ENCODE assay signal across 16 cellular contexts in genomic region chr17:80738406-80738805, GRCh38.
DNase-seq lines count a peak whose midpoint lies in the region; ATAC-seq and TF ChIP-seq lines count a peak whose summit lies in the region.
"Had no signal": no experiment of that assay in that cellular context is flagged by ENCODE, and none has a peak within 500 bp of the region (broad histone marks: within the 10 kb centered on the region; RNA-seq: fewer than 3 reads in every experiment).

No MANE protein-coding gene starts in this region.

- no peak for ATAC-seq in activated T-cell treated with anti-CD3 and anti-CD28 coated beads, Interleukin-2, amount 50 U/mL, for 72 hours (replicated peaks in 1 of 2)
- ATAC-seq in activated naive CD8-positive, alpha-beta T cell treated with anti-CD3 and anti-CD28 coated beads, Interleukin-2, amount 10 ng/mL, durations not matched to agents 7 days and 5 days (ENCODE audit: low read depth), result no peak
- peak; percentile 46 to 50 for ATAC-seq in stimulated activated naive B cell treated with anti-CD40 and anti-IgM and Interleukin-4, amounts not matched to agents 10 μg/mL and 1 μg/mL and 100 μg/mL, for 72 hours (replicated peaks)
- no peak for ATAC-seq in effector memory CD8-positive, alpha-beta T cell (replicated peaks)
- ATAC-seq: Right ventricle myocardium inferior had no signal

- peaks cover 8 to 36% of the 10 kb centered on the region in 2 donors for H3K36me3 Mint-ChIP-seq in activated T-cell treated with anti-CD3 and anti-CD28 coated beads, Interleukin-2, amount 50 U/mL, for 72 hours (ENCODE audit: insufficient read depth in 2 of 2)
- H3K36me3 Mint-ChIP-seq in activated naive CD8-positive, alpha-beta T cell treated with anti-CD3 and anti-CD28 coated beads, Interleukin-2, amount 10 ng/mL, durations not matched to agents 7 days and 5 days, result peaks cover 41% of the 10 kb centered on the region
- H3K36me3 Mint-ChIP-seq in stimulated activated naive B cell treated with anti-CD40 and anti-IgM and Interleukin-4, amounts not matched to agents 10 μg/mL and 1 μg/mL and 100 μg/mL, for 72 hours, result peaks cover 47 to 55% of the 10 kb centered on the region in 2 donors
- peaks cover 14% of the 10 kb centered on the region for H3K36me3 Mint-ChIP-seq in effector memory CD8-positive, alpha-beta T cell (ENCODE audit: insufficient read depth)

- H3K4me1 Mint-ChIP-seq in activated T-cell treated with anti-CD3 and anti-CD28 coated beads, Interleukin-2, amount 50 U/mL, for 72 hours (ENCODE audit: low read depth), result peaks cover 63% of the 10 kb centered on the region
- H3K4me1 Mint-ChIP-seq in activated naive CD8-positive, alpha-beta T cell treated with anti-CD3 and anti-CD28 coated beads, Interleukin-2, amount 10 ng/mL, durations not matched to agents 7 days and 5 days, result peaks cover 50% of the 10 kb centered on the region
- H3K4me1 Mint-ChIP-seq in stimulated activated naive B cell treated with anti-CD40 and anti-IgM and Interleukin-4, amounts not matched to agents 10 μg/mL and 1 μg/mL and 100 μg/mL, for 72 hours, result peaks cover 33 to 65% of the 10 kb centered on the region in 2 donors
- peaks cover 21 to 27% of the 10 kb centered on the region in 2 donors for H3K4me1 Mint-ChIP-seq in effector memory CD8-positive, alpha-beta T cell (ENCODE audit: low read depth in 2 of 2)
- H3K4me1 Mint-ChIP-seq: mesothelial cell of epicardium had no signal

- POLR2A ChIA-PET in activated naive CD8-positive, alpha-beta T cell treated with anti-CD3 and anti-CD28 coated beads, Interleukin-2, amount 10 ng/mL, durations not matched to agents 7 days and 5 days (lab: Charles Lee), result interaction anchor here (1.0 kb wide), 1 partner anchor 43 kb away, joined by 3 read pairs; no protein-coding TSS in a partner anchor

- H3K27me3 Mint-ChIP-seq in activated T-cell treated with anti-CD3 and anti-CD28 coated beads, Interleukin-2, amount 50 U/mL, for 72 hours (ENCODE audit: low read depth), result no peaks in the 10 kb centered on the region
- H3K27me3 Mint-ChIP-seq in activated naive CD8-positive, alpha-beta T cell treated with anti-CD3 and anti-CD28 coated beads, Interleukin-2, amount 10 ng/mL, durations not matched to agents 7 days and 5 days, result no peaks in the 10 kb centered on the region
- H3K27me3 Mint-ChIP-seq in stimulated activated naive B cell treated with anti-CD40 and anti-IgM and Interleukin-4, amounts not matched to agents 10 μg/mL and 1 μg/mL and 100 μg/mL, for 72 hours, result no peaks in the 10 kb centered on the region
- no peaks in the 10 kb centered on the region for H3K27me3 Mint-ChIP-seq in effector memory CD8-positive, alpha-beta T cell

- H3K27ac Mint-ChIP-seq in activated T-cell treated with anti-CD3 and anti-CD28 coated beads, Interleukin-2, amount 50 U/mL, for 72 hours, result no peak overlapping the region
- H3K27ac Mint-ChIP-seq in activated naive CD8-positive, alpha-beta T cell treated with anti-CD3 and anti-CD28 coated beads, Interleukin-2, amount 10 ng/mL, durations not matched to agents 7 days and 5 days, result peak overlapping the region; percentile 63
- H3K27ac Mint-ChIP-seq in stimulated activated naive B cell treated with anti-CD40 and anti-IgM and Interleukin-4, amounts not matched to agents 10 μg/mL and 1 μg/mL and 100 μg/mL, for 72 hours, result peak overlapping the region; percentile 88
- H3K27ac Mint-ChIP-seq in effector memory CD8-positive, alpha-beta T cell, result peak overlapping the region in 1 of 2 donors; percentile 90
- H3K27ac Mint-ChIP-seq: mesothelial cell of epicardium had no signal

- peak overlapping the region; percentile 4 to 47 for H3K4me3 Mint-ChIP-seq in activated T-cell treated with anti-CD3 and anti-CD28 coated beads, Interleukin-2, amount 50 U/mL, for 72 hours
- H3K4me3 Mint-ChIP-seq in activated naive CD8-positive, alpha-beta T cell treated with anti-CD3 and anti-CD28 coated beads, Interleukin-2, amount 10 ng/mL, durations not matched to agents 7 days and 5 days, result peak overlapping the region; percentile 41
- peak overlapping the region; percentile 32 to 70 for H3K4me3 Mint-ChIP-seq in stimulated activated naive B cell treated with anti-CD40 and anti-IgM and Interleukin-4, amounts not matched to agents 10 μg/mL and 1 μg/mL and 100 μg/mL, for 72 hours
- H3K4me3 Mint-ChIP-seq in effector memory CD8-positive, alpha-beta T cell, result no peak overlapping the region
- H3K4me3 Mint-ChIP-seq: mesothelial cell of epicardium had no signal

- H3K4me3 ChIP-seq in NB4 (ENCODE audit: low read depth, low read length) (peak overlapping the region; percentile 35), foreskin fibroblast (ENCODE audit: low read depth in 1 of 2, low read length in 2 of 2) (no peak overlapping the region)
- H3K4me3 ChIP-seq: esophagus muscularis mucosa, prostate gland had no signal

- TF ChIP-seq CTCF in NB4 (IDR thresholded peaks at IDR 0.05; ENCODE audit: low read depth, low read length) (no peak), foreskin fibroblast (IDR thresholded peaks at IDR 0.05; ENCODE audit: low read depth, low read length) (no peak)

- no peaks in the 10 kb centered on the region for H3K9me3 Mint-ChIP-seq in activated T-cell treated with anti-CD3 and anti-CD28 coated beads, Interleukin-2, amount 50 U/mL, for 72 hours
- H3K9me3 Mint-ChIP-seq in activated naive CD8-positive, alpha-beta T cell treated with anti-CD3 and anti-CD28 coated beads, Interleukin-2, amount 10 ng/mL, durations not matched to agents 7 days and 5 days, result peaks cover 2% of the 10 kb centered on the region
- H3K9me3 Mint-ChIP-seq in stimulated activated naive B cell treated with anti-CD40 and anti-IgM and Interleukin-4, amounts not matched to agents 10 μg/mL and 1 μg/mL and 100 μg/mL, for 72 hours, result no peaks in the 10 kb centered on the region
- H3K9me3 Mint-ChIP-seq in effector memory CD8-positive, alpha-beta T cell, result no peaks in the 10 kb centered on the region

- DNase-seq in activated T-cell treated with anti-CD3 and anti-CD28 coated beads, Interleukin-2, amount 50 U/mL, for 72 hours, result no peak
- DNase-seq in activated T-cell treated with anti-CD3 and anti-CD28 coated beads, Interleukin-2, amount 50 U/mL, for 48 hours, result no peak
- DNase-seq in NB4 (ENCODE audit: low read depth) (peak; percentile 90), foreskin fibroblast (no peak), occipital lobe (lab: John Stamatoyannopoulos, UW) (no peak)
- DNase-seq in activated naive CD8-positive, alpha-beta T cell treated with anti-CD3 and anti-CD28 coated beads, Interleukin-2, amount 10 ng/mL, durations not matched to agents 7 days and 5 days, result no peak
- DNase-seq in stimulated activated naive B cell treated with anti-CD40 and anti-IgM and Interleukin-4, amounts not matched to agents 10 μg/mL and 1 μg/mL and 100 μg/mL, for 72 hours, result no peak
- DNase-seq in effector memory CD8-positive, alpha-beta T cell, result no peak
- DNase-seq: ACHN; DND-41; NCI-H510A treated with DMSO at 0.1 percent for 48 hours; stimulated activated CD4-positive, alpha-beta T cell treated with anti-CD3 and anti-CD28 coated beads, Interleukin-2, amount 100 ng/mL, for 24 hours had no signal

- no peak for TF ChIP-seq POLR2A in NB4 (IDR thresholded peaks at IDR 0.05; ENCODE audit: extremely low read depth, insufficient read length)

Comparison
In these comparisons a context has a peak if more than half of its experiments do, and no peak if none do; other contexts are left out.
1. ATAC-seq: peak in stimulated activated naive B cell treated with anti-CD40 and anti-IgM and Interleukin-4, amounts not matched to agents 10 μg/mL and 1 μg/mL and 100 μg/mL, for 72 hours (2 of 2); none in activated T-cell treated with anti-CD3 and anti-CD28 coated beads, Interleukin-2, amount 50 U/mL, for 72 hours (0 of 2), activated naive CD8-positive, alpha-beta T cell treated with anti-CD3 and anti-CD28 coated beads, Interleukin-2, amount 10 ng/mL, durations not matched to agents 7 days and 5 days (single experiment) and effector memory CD8-positive, alpha-beta T cell (single experiment).
2. H3K4me3 Mint-ChIP-seq: peak in activated T-cell treated with anti-CD3 and anti-CD28 coated beads, Interleukin-2, amount 50 U/mL, for 72 hours (2 of 2), activated naive CD8-positive, alpha-beta T cell treated with anti-CD3 and anti-CD28 coated beads, Interleukin-2, amount 10 ng/mL, durations not matched to agents 7 days and 5 days (single experiment) and stimulated activated naive B cell treated with anti-CD40 and anti-IgM and Interleukin-4, amounts not matched to agents 10 μg/mL and 1 μg/mL and 100 μg/mL, for 72 hours (2 of 2); none in effector memory CD8-positive, alpha-beta T cell (0 of 2).